In the genomic region with DNA sequence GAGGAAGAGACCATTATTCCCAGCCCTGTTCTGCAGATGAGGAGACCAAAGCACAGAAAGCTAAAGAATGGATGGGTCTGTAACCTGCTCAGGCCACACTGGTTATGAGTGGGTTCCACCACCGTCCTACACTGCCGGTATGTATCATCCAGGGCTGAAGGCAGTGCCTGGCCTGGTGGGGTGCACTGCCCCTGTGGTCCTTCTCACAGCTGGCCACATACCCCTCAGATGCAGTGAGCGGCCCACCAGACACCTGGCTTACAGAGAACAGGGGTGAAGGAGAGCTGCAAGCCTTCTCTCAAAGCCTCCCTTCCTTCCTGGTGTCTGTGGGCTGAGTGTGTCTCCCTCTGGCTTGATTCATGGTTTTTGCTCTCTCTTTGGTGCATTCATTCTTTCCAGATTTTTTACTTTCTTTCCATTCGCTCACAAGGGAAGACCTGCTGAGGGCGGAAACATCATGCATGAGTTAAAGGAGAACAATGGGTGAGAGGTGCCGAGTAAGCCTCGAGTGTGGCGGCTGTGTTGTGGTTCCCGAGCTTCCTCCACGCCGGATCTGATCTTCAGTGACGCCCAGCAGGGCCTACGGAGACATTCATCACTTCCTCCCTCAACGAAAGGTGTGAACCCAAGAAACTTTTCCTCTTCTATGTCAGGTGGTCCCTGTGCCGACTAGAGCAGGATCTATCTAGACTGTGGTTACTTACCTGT, we compare ENCODE assay signal across 11 cellular contexts.
DNase-seq lines count a peak whose midpoint lies in the region; ATAC-seq and TF ChIP-seq lines count a peak whose summit lies in the region.
"Had no signal": no experiment of that assay in that cellular context is flagged by ENCODE, and none has a peak within 500 bp of the region (broad histone marks: within the 10 kb centered on the region; RNA-seq: fewer than 3 reads in every experiment).

No MANE protein-coding gene starts in this region.

- H3K27ac Mint-ChIP-seq in activated naive CD8-positive, alpha-beta T cell, result peak overlapping the region; percentile 90

- H3K36me3 ChIP-seq in left ventricle myocardium inferior (no peaks in the 10 kb centered on the region), tibial artery (no peaks in the 10 kb centered on the region)
- H3K36me3 ChIP-seq: thoracic aorta had no signal

- peaks cover 5% of the 10 kb centered on the region for H3K27me3 ChIP-seq in left ventricle myocardium inferior (ENCODE audit: low read depth)
- no peaks in the 10 kb centered on the region for H3K27me3 ChIP-seq in tibial artery

- H3K4me3 ChIP-seq in left ventricle myocardium inferior, result no peak overlapping the region
- H3K4me3 ChIP-seq in tibial artery, result no peak overlapping the region
- H3K4me3 ChIP-seq: thoracic aorta had no signal

- ATAC-seq in left cardiac atrium (peak; percentile 39 to 78), omental fat pad (ENCODE audit: low FRiP score) (no peak)

- no peaks in the 10 kb centered on the region for H3K36me3 Mint-ChIP-seq in activated naive CD8-positive, alpha-beta T cell

- H3K4me1 Mint-ChIP-seq in activated naive CD8-positive, alpha-beta T cell (ENCODE audit: low read depth), result peaks cover 47% of the 10 kb centered on the region

- no peaks in the 10 kb centered on the region for H3K27me3 Mint-ChIP-seq in activated naive CD8-positive, alpha-beta T cell

- no peaks in the 10 kb centered on the region for H3K4me1 ChIP-seq in left ventricle myocardium inferior
- H3K4me1 ChIP-seq in tibial artery, result no peaks in the 10 kb centered on the region

- no peak for TF ChIP-seq CTCF in left ventricle myocardium inferior (IDR thresholded peaks at IDR 0.05; ENCODE audit: borderline replicate concordance)
- TF ChIP-seq CTCF in omental fat pad (IDR thresholded peaks at IDR 0.05), result no peak
- TF ChIP-seq CTCF in tibial artery (IDR thresholded peaks at IDR 0.05), result no peak

- DNase-seq in left cardiac atrium, result no peak
- no peak for DNase-seq in left ventricle myocardium inferior
- DNase-seq in stimulated activated CD4-positive, alpha-beta T cell treated with anti-CD3 and anti-CD28 coated beads, Interleukin-1b, Interleukin-23, amount 100 ng/mL, for 1 hour (ENCODE audit: low read depth in 2 of 2), result peak; percentile 46 to 75
- DNase-seq in omental fat pad (ENCODE audit: low spot score), result no peak
- DNase-seq in tibial artery, result no peak
- DNase-seq in NCI-H1436 treated with DMSO at 0.1 percent for 48 hours (lab: John Stamatoyannopoulos, UW), result no peak
- no peak for DNase-seq in ureter (ENCODE audit: low spot score)
- DNase-seq: 8988T, MM.1S had no signal

- intact Hi-C loops in left cardiac atrium (cut with DNase I) (no loop called here), left ventricle myocardium inferior (cut with micrococcal nuclease) (no loop called here), tibial artery (cut with DNase I; ENCODE audit: low total_unique reads) (no loop called here)

- no peaks in the 10 kb centered on the region for H3K9me3 Mint-ChIP-seq in activated naive CD8-positive, alpha-beta T cell (ENCODE audit: low read depth)

- H3K9me3 ChIP-seq in left ventricle myocardium inferior (replicated peaks), result no peaks in the 10 kb centered on the region
- no peaks in the 10 kb centered on the region for H3K9me3 ChIP-seq in tibial artery
- H3K9me3 ChIP-seq: thoracic aorta had no signal

- H3K4me3 Mint-ChIP-seq in activated naive CD8-positive, alpha-beta T cell, result peak overlapping the region; percentile 69

- no peak overlapping the region for H3K27ac ChIP-seq in left ventricle myocardium inferior (replicated peaks)
- no peak overlapping the region for H3K27ac ChIP-seq in tibial artery
- H3K27ac ChIP-seq: thoracic aorta had no signal

Comparison
In these comparisons a context has a peak if more than half of its experiments do, and no peak if none do; other contexts are left out.
1. DNase-seq: peak in stimulated activated CD4-positive, alpha-beta T cell treated with anti-CD3 and anti-CD28 coated beads, Interleukin-1b, Interleukin-23, amount 100 ng/mL, for 1 hour (2 of 2); none in left cardiac atrium (single experiment), left ventricle myocardium inferior (single experiment), omental fat pad (single experiment), tibial artery (0 of 2), NCI-H1436 treated with DMSO at 0.1 percent for 48 hours (single experiment) and ureter (single experiment).